ENCODE assay signal across 9 cellular contexts in genomic region chr12:58917699-58918334, GRCh38. TPM values are rescaled to one million over a fixed set of nuclear protein-coding genes. Genes with fewer than 3 reads are reported as not detected.
DNase-seq lines count a peak whose midpoint lies in the region; ATAC-seq and TF ChIP-seq lines count a peak whose summit lies in the region.
"Had no signal": no experiment of that assay in that cellular context is flagged by ENCODE, and none has a peak within 500 bp of the region (broad histone marks: within the 10 kb centered on the region; RNA-seq: fewer than 3 reads in every experiment).

No MANE protein-coding gene starts in this region.

- H2AFZ ChIP-seq in PC-3 (ENCODE audit: low read length) = 0 out of 2 replicates have a peak overlapping the region, but pooled peaks have one; percentile 17

- H3K79me2 ChIP-seq in PC-3 (ENCODE audit: low read length) = peaks cover 67% of the 10 kb centered on the region

- BruUV-seq in PC-3 (replicated peaks; lab: Mats Ljungman, UMichigan) = no TSS peak

- CTCF ChIA-PET in PC-3 (lab: Charles Lee) = interaction anchor here (0.6 kb wide), 1 partner anchor 498 kb away, joined by 4 read pairs; no protein-coding TSS in a partner anchor

- H3K4me3 ChIP-seq in PC-3 (ENCODE audit: low read length) (peak overlapping the region; percentile 97), fibroblast of pulmonary artery (replicated peaks; ENCODE audit: low read depth, low read length) (peak overlapping the region; percentile 76), prostate gland (peak overlapping the region; percentile 60 to 62)

- no peaks in the 10 kb centered on the region for H4K20me1 ChIP-seq in PC-3 (ENCODE audit: low read length)

- H3K4me1 ChIP-seq in PC-3 (ENCODE audit: insufficient read depth, low read length) = peaks cover 47% of the 10 kb centered on the region
- peaks cover 3% of the 10 kb centered on the region for H3K4me1 ChIP-seq in prostate gland (replicated peaks)

- peak overlapping the region; percentile 77 for H3K9ac ChIP-seq in PC-3 (ENCODE audit: low read length)

- no peak for TF ChIP-seq POLR2A in prostate gland (IDR thresholded peaks at IDR 0.05)

- peak overlapping the region; percentile 78 for H3K4me2 ChIP-seq in PC-3 (ENCODE audit: low read length)

- WGBS in prostate gland = 27% methylated on average over 4 of the region's 4 CpGs

- ATAC-seq in PC-3 (no peak), GM18861 (IDR thresholded peaks at IDR 0.05; ENCODE audit: unreplicated experiment) (no peak)

- TF ChIP-seq CTCF in PC-3 (conservative IDR thresholded peaks at IDR 0.05; ENCODE audit: low read depth, low read length) (no peak), fibroblast of pulmonary artery (IDR thresholded peaks at IDR 0.05; ENCODE audit: low read length, missing control alignments) (no peak), prostate gland (IDR thresholded peaks at IDR 0.05) (no peak)

- H3K36me3 ChIP-seq in PC-3 (ENCODE audit: low read depth, low read length) = peaks cover 2% of the 10 kb centered on the region; the same call in 1 of the 2 replicates
- H3K36me3 ChIP-seq in prostate gland = no peaks in the 10 kb centered on the region

- no peaks in the 10 kb centered on the region for H3K27me3 ChIP-seq in PC-3 (ENCODE audit: low read length)
- H3K27me3 ChIP-seq in prostate gland (replicated peaks; ENCODE audit: insufficient read depth) = no peaks in the 10 kb centered on the region

- H3F3A ChIP-seq in PC-3 (ENCODE audit: low read length, unreplicated experiment) = no peaks in the 10 kb centered on the region

- H3K9me2 ChIP-seq in PC-3 (replicated peaks; ENCODE audit: low read length) = no peaks in the 10 kb centered on the region

- H3K27ac ChIP-seq in PC-3 (ENCODE audit: low read length) (no peak overlapping the region), prostate gland (peak overlapping the region; percentile 86 to 89)

- intact Hi-C loops in PC-3 (cut with micrococcal nuclease) (loop anchor here (2.0 to 10.0 kb wide), 5 partner anchors 123 to 571 kb away; no protein-coding TSS in a partner anchor), prostate gland (cut with DNase I) (loop anchor here (10.0 kb wide), 3 partner anchors 167 to 383 kb away; no protein-coding TSS in a partner anchor)

- POLR2A ChIA-PET in PC-3 (lab: Charles Lee; ENCODE audit: unreplicated experiment) = interaction anchor here (0.5 to 0.7 kb wide), 2 partner anchors 138 to 160 kb away, joined by 3 to 4 read pairs; no protein-coding TSS in a partner anchor

- H3K9me3 ChIP-seq in PC-3 (ENCODE audit: low read length) (no peaks in the 10 kb centered on the region), prostate gland (no peaks in the 10 kb centered on the region)

- DNase-seq in ELR (ENCODE audit: low read depth) (peak; percentile 34), PC-3 (peak; percentile 22), fibroblast of pulmonary artery (ENCODE audit: low read depth) (no peak), prostate gland (ENCODE audit: low spot score) (no peak), DMS79 (lab: John Stamatoyannopoulos, UW) (no peak), foreskin melanocyte (no peak)
- no peak for DNase-seq in activated effector memory CD4-positive, alpha-beta T cell treated with anti-CD3 and anti-CD28 coated beads, Interleukin-2, amount 50 U/mL, for 16 hours
- DNase-seq: activated naive CD4-positive, alpha-beta T cell had no signal

RNA-seq across cellular contexts. Expression of gene LRIG3, which starts 2.5 kb away (rescaled TPM):
- total RNA-seq in PC-3 (2014; rRNA removed) (8.6 and 10.8 TPM in 2 replicates), prostate gland (10 to 100 TPM; 25.2 to 31.7 TPM)

Comparison
In these comparisons a context has a peak if more than half of its experiments do, and no peak if none do; other contexts are left out.
1. DNase-seq: peak in ELR (single experiment) and PC-3 (single experiment); none in fibroblast of pulmonary artery (single experiment), prostate gland (single experiment), DMS79 (single experiment), foreskin melanocyte (single experiment) and activated effector memory CD4-positive, alpha-beta T cell treated with anti-CD3 and anti-CD28 coated beads, Interleukin-2, amount 50 U/mL, for 16 hours (single experiment).
2. Peak in every context shown above with its lines, with median percentiles within 50 percentile points of each other: H3K4me3 ChIP-seq.